ENCODE assay signal across 8 cellular contexts in the genomic region with DNA sequence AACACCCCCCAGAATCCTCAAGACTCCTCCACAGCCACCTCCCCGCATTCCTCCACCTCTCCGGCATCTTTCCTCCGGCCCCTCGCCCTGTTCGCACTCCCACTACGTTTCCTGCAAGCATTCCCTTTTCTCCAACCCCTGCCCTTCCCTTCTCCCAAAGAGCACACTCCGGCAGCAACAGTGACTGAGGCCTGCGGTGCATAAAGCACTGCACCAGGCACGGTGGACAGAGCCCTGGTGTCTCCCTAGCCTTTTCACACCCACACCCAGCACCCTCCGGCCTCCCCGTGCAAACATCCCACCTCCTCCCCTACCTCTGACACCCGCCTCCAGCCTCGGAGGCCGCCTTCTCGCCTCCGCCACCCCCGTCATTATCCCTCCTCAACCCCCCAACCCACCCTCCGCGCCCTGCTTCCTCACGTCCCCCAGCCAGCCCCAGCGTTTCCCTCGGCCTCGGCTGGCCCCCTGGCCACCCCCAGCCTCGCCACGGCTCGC. TPM values are rescaled to one million over a fixed set of nuclear protein-coding genes. Genes with fewer than 3 reads are reported as not detected.
DNase-seq lines count a peak whose midpoint lies in the region; ATAC-seq and TF ChIP-seq lines count a peak whose summit lies in the region.

No MANE protein-coding gene starts in this region.

- peak; percentile 59 for DNase-seq in AG20443 (ENCODE audit: low spot score)
- DNase-seq in HK-2 (ENCODE audit: unreplicated experiment), result peak; percentile 52
- DNase-seq in T-cell, result peak in 28 of 34 experiments; percentile 3 to 58 (median 36)
- DNase-seq in mammary epithelial cell, result peak; percentile 48
- DNase-seq in iPS-NIHi7 (ENCODE audit: extremely low spot score), result peak; percentile 64
- DNase-seq in NCI-H510A (lab: John Stamatoyannopoulos, UW), result no peak

- H3K36me3 Mint-ChIP-seq in T-cell, result peaks cover 8% of the 10 kb centered on the region

- POLR2A ChIA-PET in T-cell (lab: Charles Lee), result interaction anchor here in 1 of 2 donors (0.7 kb wide), 1 partner anchor 93 kb away, joined by 6 read pairs; no protein-coding TSS in a partner anchor

- dilution Hi-C loops in mammary epithelial cell (cut with HindIII; ENCODE audit: low sequenced_read_pairs), result no loop called here

- WGBS in mammary epithelial cell (ENCODE audit: low coverage, missing lambda C conversion rate), result 0% methylated on average over 6 of the region's 26 CpGs

- H3K4me2 ChIP-seq in mammary epithelial cell (ENCODE audit: insufficient read depth, low read depth, low read length), result peak overlapping the region; percentile 90
- peak overlapping the region; percentile 81 for H3K4me2 ChIP-seq in skeletal muscle satellite cell (ENCODE audit: low read length)

- TF ChIP-seq CTCF in mammary epithelial cell (conservative IDR thresholded peaks at IDR 0.05 in 1 of 2, IDR thresholded peaks at IDR 0.05 in 1 of 2; ENCODE audit: extremely low read depth in 1 of 2, insufficient read depth in 1 of 2, low read depth in 1 of 2, low read length in 2 of 2), result no peak

- H3K9ac ChIP-seq in mammary epithelial cell (ENCODE audit: insufficient read depth, low read length) (peak overlapping the region; percentile 79), skeletal muscle satellite cell (ENCODE audit: low read depth, low read length) (peak overlapping the region; percentile 98)

- H3K4me3 ChIP-seq in mammary epithelial cell (replicated peaks in 1 of 3; ENCODE audit: insufficient read depth in 1 of 3, low read depth in 2 of 3, low read length in 3 of 3) (peak overlapping the region; percentile 83 to 97 (median 96)), skeletal muscle satellite cell (ENCODE audit: low read length) (peak overlapping the region; percentile 94)

- peak overlapping the region; percentile 97 for H2AFZ ChIP-seq in mammary epithelial cell (ENCODE audit: low read depth, low read length)

- H3K27me3 ChIP-seq in mammary epithelial cell (ENCODE audit: insufficient read depth, low read length) (no peaks in the 10 kb centered on the region), skeletal muscle satellite cell (ENCODE audit: control insufficient read depth, insufficient read depth, low read length) (no peaks in the 10 kb centered on the region)

- CTCF ChIA-PET in T-cell (lab: Charles Lee), result interaction anchor here in 1 of 2 donors (0.6 to 1.5 kb wide), 3 partner anchors 20 to 353 kb away, joined by 3 to 7 read pairs (median 3); no protein-coding TSS in a partner anchor
- CTCF ChIA-PET in mammary epithelial cell (lab: Charles Lee; ENCODE audit: low non-redundant PET), result no interaction called here

- peak overlapping the region; percentile 88 to 90 for H3K27ac Mint-ChIP-seq in T-cell

- peaks cover 9% of the 10 kb centered on the region for H3K4me1 ChIP-seq in mammary epithelial cell (ENCODE audit: insufficient read depth, low read length)
- H3K4me1 ChIP-seq in skeletal muscle satellite cell (ENCODE audit: control insufficient read depth, insufficient read depth, low read length), result peaks cover 15% of the 10 kb centered on the region

- H3K36me3 ChIP-seq in mammary epithelial cell (ENCODE audit: insufficient read depth, low read length), result no peaks in the 10 kb centered on the region
- peaks cover 5% of the 10 kb centered on the region for H3K36me3 ChIP-seq in skeletal muscle satellite cell (ENCODE audit: insufficient read depth, low read length)

- H3K79me2 ChIP-seq in mammary epithelial cell (ENCODE audit: insufficient read depth, low read length), result peaks cover 64% of the 10 kb centered on the region

- H3K4me1 Mint-ChIP-seq in T-cell, result peaks cover 52 to 56% (median 54%) of the 10 kb centered on the region in 3 donors

- H3K27ac ChIP-seq in mammary epithelial cell (ENCODE audit: insufficient read depth, low read depth, low read length), result peak overlapping the region; percentile 37

- intact Hi-C loops in mammary epithelial cell (cut with micrococcal nuclease), result loop anchor here (10.0 kb wide), 2 partner anchors 160 to 210 kb away; a partner anchor contains a TSS

- ATAC-seq in GM19043 (IDR thresholded peaks at IDR 0.05; ENCODE audit: low read depth, unreplicated experiment) (peak; percentile 28), T-cell (replicated peaks in 1 of 4) (peak; percentile 27 to 46 (median 34))

- peak overlapping the region; percentile 92 to 95 (median 92) for H3K4me3 Mint-ChIP-seq in T-cell

- in situ Hi-C loops in mammary epithelial cell (cut with MboI; ENCODE audit: low sequenced_read_pairs in 2 of 2), result no loop called here

- no TSS peak for BruUV-seq in mammary epithelial cell (replicated peaks; lab: Mats Ljungman, UMichigan)

- H3K9me3 Mint-ChIP-seq in T-cell, result no peaks in the 10 kb centered on the region

- H3K9me3 ChIP-seq in mammary epithelial cell (replicated peaks; ENCODE audit: insufficient read depth, low read length), result no peaks in the 10 kb centered on the region
- no peaks in the 10 kb centered on the region for H3K9me3 ChIP-seq in skeletal muscle satellite cell (replicated peaks; ENCODE audit: low read length)

- no peaks in the 10 kb centered on the region for H4K20me1 ChIP-seq in mammary epithelial cell (ENCODE audit: insufficient read depth, low read length)

- no peaks in the 10 kb centered on the region for H3K27me3 Mint-ChIP-seq in T-cell

RNA-seq across cellular contexts. Expression of a gene that starts 0.6 kb away (rescaled TPM):
- total RNA-seq in T-cell (10 to 100 TPM; 46.5 to 50.6 (median 50.4) TPM), mammary epithelial cell (10 to 100 TPM; 32.8 to 36.9 TPM)
- 14.0 TPM for polyA plus RNA-seq in mammary epithelial cell
- polyA minus RNA-seq in mammary epithelial cell, result 81.7 TPM
- total RNA-seq in skeletal muscle satellite cell (2012; rRNA removed), result 20.5 and 23.6 TPM in 2 replicates
